ENCODE assay signal across 38 cellular contexts in the genomic region with DNA sequence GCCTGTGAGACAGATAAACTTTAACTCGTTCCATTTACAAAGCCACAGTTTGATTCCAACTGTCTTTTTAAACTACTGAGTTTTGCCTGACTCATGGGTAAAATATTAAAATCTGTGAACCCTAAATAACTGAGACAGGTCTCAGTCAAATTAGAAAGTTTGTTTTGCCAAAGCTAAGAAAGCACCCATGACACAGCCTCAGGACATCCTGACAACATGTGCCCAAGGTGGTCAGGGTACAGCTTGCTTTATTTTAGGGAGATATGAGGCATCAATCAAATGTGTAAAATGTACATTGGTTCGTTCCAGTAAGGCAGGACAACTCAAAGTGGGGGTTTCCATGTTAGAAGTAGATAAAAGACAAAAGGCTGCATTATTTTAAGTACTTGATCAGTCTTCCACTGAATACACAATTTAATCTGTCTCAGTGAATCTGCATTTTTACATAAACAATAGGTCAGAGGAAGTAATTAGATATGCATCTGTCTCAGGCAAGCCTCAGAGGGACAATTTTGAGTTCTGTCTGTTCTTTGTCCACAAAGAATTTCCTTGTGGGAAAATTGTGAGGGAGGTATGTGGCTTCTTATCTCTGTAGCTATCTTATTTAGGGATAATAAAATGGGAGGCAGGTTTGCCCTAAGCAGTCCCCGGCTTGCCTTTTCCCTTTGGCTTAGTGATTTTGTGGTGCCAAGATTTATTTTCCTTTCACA. TPM values are rescaled to one million over a fixed set of nuclear protein-coding genes. Genes with fewer than 3 reads are reported as not detected.
DNase-seq lines count a peak whose midpoint lies in the region; ATAC-seq and TF ChIP-seq lines count a peak whose summit lies in the region.
"Had no signal": no experiment of that assay in that cellular context is flagged by ENCODE, and none has a peak within 500 bp of the region (broad histone marks: within the 10 kb centered on the region; RNA-seq: fewer than 3 reads in every experiment).

No MANE protein-coding gene starts in this region.

- H3K27me3 Mint-ChIP-seq in activated B cell treated with CpG ODN at 0.5 μM for 24 hours: no peaks in the 10 kb centered on the region
- peaks cover 4% of the 10 kb centered on the region for H3K27me3 Mint-ChIP-seq in activated T-cell treated with anti-CD3 and anti-CD28 coated beads, Interleukin-2, amount 50 U/mL, for 4 hours (ENCODE audit: low read depth)
- H3K27me3 Mint-ChIP-seq: T-helper 17 cell had no signal

- DNase-seq in EH (ENCODE audit: low read depth) (peak; percentile 12), activated B cell treated with CpG ODN at 0.5 μM for 24 hours (no peak)
- no peak for DNase-seq in stimulated activated CD4-positive, alpha-beta T cell treated with anti-CD3 and anti-CD28 coated beads, Interleukin-2, amount 100 ng/mL, for 48 hours
- DNase-seq in activated T-cell treated with anti-CD3 and anti-CD28 coated beads, Interleukin-2, amount 50 U/mL, for 4 hours: no peak
- DNase-seq: activated CD4-positive, alpha-beta T cell treated with anti-CD3 and anti-CD28 coated beads, Interleukin-2, amount 50 U/mL, for 4 hours; activated naive CD4-positive, alpha-beta T cell; activated T-cell treated with anti-CD3 and anti-CD28 coated beads, Interleukin-2, amount 50 U/mL, for 72 hours; adrenal gland; body of pancreas; CD8-positive, alpha-beta T cell; dermis blood vessel endothelial cell; Kasumi-1; kidney glomerular epithelial cell; lower lobe of right lung; NCI-H1048; NCI-H187 treated with DMSO at 0.1 percent for 48 hours; NCI-H526; nephron progenitor cell; NK-92 treated with Interleukin-12 subunit alpha and Interleukin-12 subunit beta, amount 100 ng/mL, for 24 hours; ovary; retina; small intestine; stimulated activated naive CD4-positive, alpha-beta T cell treated with Interleukin-2 at 50 U/mL for 16 hours; T-helper 17 cell; upper lobe of right lung had no signal

- peaks cover 11% of the 10 kb centered on the region for H3K9me3 Mint-ChIP-seq in activated B cell treated with CpG ODN at 0.5 μM for 24 hours
- H3K9me3 Mint-ChIP-seq in activated T-cell treated with anti-CD3 and anti-CD28 coated beads, Interleukin-2, amount 50 U/mL, for 4 hours: peaks cover 18% of the 10 kb centered on the region

- H3K4me1 ChIP-seq in mesodermal cell (ENCODE audit: control insufficient read depth, insufficient read depth, low read length, poor library complexity, severe bottlenecking): peaks cover 7% of the 10 kb centered on the region
- H3K4me1 ChIP-seq: adrenal gland, body of pancreas, lower lobe of right lung, suprapubic skin, upper lobe of right lung had no signal

- peaks cover 22% of the 10 kb centered on the region for H3K9me3 ChIP-seq in mesodermal cell (ENCODE audit: control insufficient read depth, low read length)
- H3K9me3 ChIP-seq: adrenal gland, body of pancreas had no signal

- H3K36me3 Mint-ChIP-seq in activated B cell treated with CpG ODN at 0.5 μM for 24 hours (ENCODE audit: low read depth): peaks cover 10% of the 10 kb centered on the region
- H3K36me3 Mint-ChIP-seq in activated T-cell treated with anti-CD3 and anti-CD28 coated beads, Interleukin-2, amount 50 U/mL, for 4 hours (ENCODE audit: insufficient read depth): no peaks in the 10 kb centered on the region
- H3K36me3 Mint-ChIP-seq: CD8-positive, alpha-beta T cell had no signal

- CTCF ChIA-PET in activated B cell treated with CpG ODN at 0.5 μM for 24 hours (lab: Charles Lee): no interaction called here

- H3K27ac ChIP-seq in 22Rv1 (peak overlapping the region; percentile 61), mesodermal cell (ENCODE audit: low read depth, low read length, severe bottlenecking) (peak overlapping the region; percentile 47)
- H3K27ac ChIP-seq: adrenal gland, lower lobe of right lung, ovary, suprapubic skin, upper lobe of right lung had no signal

- peaks cover 37% of the 10 kb centered on the region for H3K4me1 Mint-ChIP-seq in activated B cell treated with CpG ODN at 0.5 μM for 24 hours
- no peaks in the 10 kb centered on the region for H3K4me1 Mint-ChIP-seq in activated T-cell treated with anti-CD3 and anti-CD28 coated beads, Interleukin-2, amount 50 U/mL, for 4 hours (ENCODE audit: low read depth)
- H3K4me1 Mint-ChIP-seq: nephron progenitor cell, T-helper 17 cell had no signal

- intact Hi-C loops in activated B cell treated with CpG ODN at 0.5 μM for 24 hours (cut with micrococcal nuclease): no loop called here

- H3K4me3 Mint-ChIP-seq in activated B cell treated with CpG ODN at 0.5 μM for 24 hours: no peak overlapping the region
- H3K4me3 Mint-ChIP-seq in activated T-cell treated with anti-CD3 and anti-CD28 coated beads, Interleukin-2, amount 50 U/mL, for 4 hours: no peak overlapping the region
- H3K4me3 Mint-ChIP-seq: activated T-cell treated with anti-CD3 and anti-CD28 coated beads, Interleukin-2, amount 50 U/mL, for 72 hours; CD8-positive, alpha-beta T cell; nephron progenitor cell; T-helper 17 cell had no signal

- ATAC-seq in activated B cell treated with CpG ODN at 0.5 μM for 24 hours (ENCODE audit: low read depth): no peak
- no peak for ATAC-seq in HG03460 (IDR thresholded peaks at IDR 0.05; ENCODE audit: unreplicated experiment)
- no peak for ATAC-seq in HG02885 (IDR thresholded peaks at IDR 0.05; ENCODE audit: poor library complexity, unreplicated experiment)
- ATAC-seq in activated T-cell treated with anti-CD3 and anti-CD28 coated beads, Interleukin-2, amount 50 U/mL, for 4 hours: no peak
- ATAC-seq: activated CD4-positive, CD25-positive, alpha-beta regulatory T cell treated with anti-CD3 and anti-CD28 coated beads, Interleukin-2, amount 50 U/mL, for 24 hours; activated T-cell treated with anti-CD3 and anti-CD28 coated beads, Interleukin-2, amount 50 U/mL, for 72 hours; body of pancreas; CD8-positive, alpha-beta T cell; esophagus mucosa; HCT116; lower lobe of right lung; SK-N-SH treated with all-trans-retinoic acid at 6 μM for 48 hours; T-helper 17 cell; upper lobe of right lung had no signal

- H3K27ac Mint-ChIP-seq in activated B cell treated with CpG ODN at 0.5 μM for 24 hours: peak overlapping the region; percentile 43
- H3K27ac Mint-ChIP-seq: activated T-cell treated with anti-CD3 and anti-CD28 coated beads, Interleukin-2, amount 50 U/mL, for 72 hours; CD8-positive, alpha-beta T cell; nephron progenitor cell; T-helper 17 cell had no signal

- POLR2A ChIA-PET in activated B cell treated with CpG ODN at 0.5 μM for 24 hours (lab: Charles Lee): no interaction called here

- H3K36me3 ChIP-seq in mesodermal cell (ENCODE audit: control insufficient read depth, insufficient read depth, low read length): no peaks in the 10 kb centered on the region
- H3K36me3 ChIP-seq: adrenal gland, lower lobe of right lung, ovary, suprapubic skin, upper lobe of right lung had no signal

- no peak overlapping the region for H3K4me3 ChIP-seq in mesodermal cell (ENCODE audit: extremely low read depth, insufficient read depth, low read length, poor library complexity, severe bottlenecking)
- H3K4me3 ChIP-seq: adrenal gland, body of pancreas, lower lobe of right lung, ovary, suprapubic skin, upper lobe of right lung had no signal

- 100% methylated on average over 1 of the region's 3 CpGs; no CpG with 5 or more reads in 1 of the 2 experiments for WGBS in mesodermal cell (ENCODE audit: insufficient coverage in 2 of 2), 2 experiments

- TF ChIP-seq CTCF in 22Rv1 (IDR thresholded peaks at IDR 0.05): no peak
- TF ChIP-seq CTCF in activated B cell treated with CpG ODN at 0.5 μM for 24 hours (IDR thresholded peaks at IDR 0.05): no peak

RNA-seq across cellular contexts. Expression of gene PIP, which starts 11.0 kb away (rescaled TPM):
- not detected in 2 replicates for total RNA-seq in activated B cell treated with CpG ODN at 0.5 μM for 24 hours
- not detected for polyA plus RNA-seq in mesodermal cell (2013, experiment 1 of 2)
- not detected for polyA plus RNA-seq in mesodermal cell (2013, experiment 2 of 2)
- total RNA-seq in activated T-cell treated with anti-CD3 and anti-CD28 coated beads, Interleukin-2, amount 50 U/mL, for 4 hours: not detected
- total RNA-seq: A172; activated T-cell treated with anti-CD3 and anti-CD28 coated beads, Interleukin-2, amount 50 U/mL, for 72 hours; adrenal gland; body of pancreas; CD8-positive, alpha-beta T cell; dermis blood vessel endothelial cell; frontal cortex; G401; mononuclear cell; T-helper 17 cell; upper lobe of right lung had no signal
- polyA plus RNA-seq: adrenal gland, ovary, small intestine had no signal
